18 cellular contexts compared by ENCODE assay signal in genomic region chr6:104595315-104595820, GRCh38.
DNase-seq lines count a peak whose midpoint lies in the region; ATAC-seq and TF ChIP-seq lines count a peak whose summit lies in the region.
"Had no signal": no experiment of that assay in that cellular context is flagged by ENCODE, and none has a peak within 500 bp of the region (broad histone marks: within the 10 kb centered on the region; RNA-seq: fewer than 3 reads in every experiment).

No MANE protein-coding gene starts in this region.

- ATAC-seq in Right ventricle myocardium inferior: no peak
- ATAC-seq in GM18909 (IDR thresholded peaks at IDR 0.05; ENCODE audit: poor library complexity, unreplicated experiment): no peak
- no peak for ATAC-seq in right cardiac atrium
- ATAC-seq in GM18867 (IDR thresholded peaks at IDR 0.05; ENCODE audit: unreplicated experiment): no peak
- ATAC-seq: CD8-positive, alpha-beta T cell; HepG2 had no signal

- no peak overlapping the region for H3K4me3 ChIP-seq in AG04449 (ENCODE audit: low read depth, low read length)
- no peak overlapping the region for H3K4me3 ChIP-seq in right cardiac atrium (ENCODE audit: low read length)
- H3K4me3 ChIP-seq: BLaER1 treated with 17β-estradiol and CSF1 and Interleukin-3, amounts not matched to agents 10 nM and 100 nM had no signal

- H3K27ac ChIP-seq in caudate nucleus (ENCODE audit: low read depth, low read length) (peak overlapping the region; percentile 48), right cardiac atrium (ENCODE audit: low read length) (no peak overlapping the region)
- H3K27ac ChIP-seq: 22Rv1; BLaER1 treated with 17β-estradiol and CSF1 and Interleukin-3, amounts not matched to agents 10 nM and 100 nM had no signal

- TF ChIP-seq CTCF in AG04449 (IDR thresholded peaks at IDR 0.05; ENCODE audit: insufficient read depth, low read length, missing control alignments): no peak

- no peaks in the 10 kb centered on the region for H3K9me3 ChIP-seq in right cardiac atrium (ENCODE audit: control insufficient read depth, low read length)
- H3K9me3 ChIP-seq: BLaER1 treated with 17β-estradiol and CSF1 and Interleukin-3, amounts not matched to agents 10 nM and 100 nM had no signal

- intact Hi-C loops in Right ventricle myocardium inferior (cut with DNase I): no loop called here
- intact Hi-C loops in right cardiac atrium (cut with DNase I): no loop called here

- H3K4me1 ChIP-seq in right cardiac atrium (ENCODE audit: control insufficient read depth, insufficient read depth, low read length): no peaks in the 10 kb centered on the region
- H3K4me1 ChIP-seq: BLaER1 treated with 17β-estradiol and CSF1 and Interleukin-3, amounts not matched to agents 10 nM and 100 nM had no signal

- WGBS in right cardiac atrium: 61% methylated on average over 2 of the region's 2 CpGs

- H3K27me3 ChIP-seq in right cardiac atrium (ENCODE audit: control insufficient read depth, insufficient read depth): no peaks in the 10 kb centered on the region
- H3K27me3 ChIP-seq: BLaER1 treated with 17β-estradiol and CSF1 and Interleukin-3, amounts not matched to agents 10 nM and 100 nM had no signal

- POLR2A ChIA-PET in AG04449 (lab: Yijun Ruan, JAX): no interaction called here

- CTCF ChIA-PET in AG04449 (lab: Yijun Ruan, JAX): interaction anchor here (1.2 kb wide), 1 partner anchor 175 kb away, joined by 4 read pairs; no protein-coding TSS in a partner anchor

- DNase-seq in AG04449 (ENCODE audit: low read depth, low spot score) (peak; percentile 34), HS-5 (ENCODE audit: low read depth) (peak; percentile 10), caudate nucleus (lab: John Stamatoyannopoulos, UW) (peak in 5 of 61 donors; percentile 10 to 80 (median 61)), non-pigmented ciliary epithelial cell (ENCODE audit: low read depth) (peak; percentile 52), Right ventricle myocardium inferior (ENCODE audit: missing footprints) (no peak), right cardiac atrium (no peak)
- DNase-seq: Calu3; CD8-positive, alpha-beta T cell; DMS 273 treated with DMSO at 0.1 percent for 48 hours; DMS53; DND-41; GF-D8; H9 had no signal

Comparison
In these comparisons a context has a peak if more than half of its experiments do, and no peak if none do; other contexts are left out.
1. DNase-seq: peak in AG04449 (single experiment), HS-5 (single experiment) and non-pigmented ciliary epithelial cell (single experiment); none in Right ventricle myocardium inferior (single experiment) and right cardiac atrium (0 of 3).